ENCODE assay signal across 8 cellular contexts in the genomic region with DNA sequence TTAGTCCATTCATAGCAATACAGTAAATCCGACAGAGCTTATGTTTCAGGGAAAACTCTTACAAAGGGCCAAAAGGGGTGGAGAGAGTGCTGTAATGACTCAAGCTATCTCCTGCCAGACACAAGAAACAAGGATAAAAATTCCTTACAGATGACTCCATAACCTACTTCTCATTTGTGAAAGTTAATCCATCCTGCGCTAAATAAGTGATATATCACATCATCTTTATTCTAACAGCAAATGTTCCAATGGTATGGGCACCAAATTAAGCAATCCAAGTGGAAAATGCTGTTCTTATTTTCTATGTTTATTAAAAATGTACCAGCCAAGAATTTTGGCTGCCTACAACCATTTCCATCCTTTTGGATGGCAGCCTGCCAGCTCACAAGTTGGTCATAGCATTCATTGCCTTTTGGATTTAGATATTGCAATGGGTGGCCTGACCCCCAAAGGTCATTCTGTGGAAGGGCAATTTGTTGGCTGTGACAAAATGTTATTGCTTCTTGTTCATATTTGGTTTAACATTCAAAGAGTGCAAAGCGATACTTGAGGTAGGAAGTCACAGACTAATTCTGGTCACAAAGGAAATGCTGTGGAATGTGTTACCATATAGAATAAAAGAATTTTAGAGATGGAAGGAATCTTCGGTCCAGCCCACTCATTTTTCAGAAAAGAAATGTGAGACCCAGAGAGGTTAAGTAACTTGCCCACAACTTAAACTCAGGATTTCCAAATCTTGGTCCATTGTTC. TPM values are rescaled to one million over a fixed set of nuclear protein-coding genes. Genes with fewer than 3 reads are reported as not detected.
A peak's percentile ranks its signal among the peaks of the same experiment; 100 is the strongest.
DNase-seq lines count a peak whose midpoint lies in the region; ATAC-seq, FAIRE-seq and TF ChIP-seq lines count a peak whose summit lies in the region.

No MANE protein-coding gene starts in this region.

- peak in 1 of 2 experiments; percentile 45; a peak in 2 of 4 replicates for TF ChIP-seq RAD21 in K562 (CRISPR knock-in tag; conservative IDR thresholded peaks at IDR 0.05 in 1 of 2, IDR thresholded peaks at IDR 0.05 in 1 of 2)

- no peak overlapping the region for H3K9ac ChIP-seq in K562 (ENCODE audit: insufficient read depth in 1 of 2, low read depth in 2 of 2, low read length in 2 of 2)

- CTCF ChIA-PET in K562 (lab: Yijun Ruan, JAX; ENCODE audit: low intra/inter-chr PET ratio), result no interaction called here

- H3K4me2 ChIP-seq in K562 (ENCODE audit: insufficient read depth, low read length), result no peak overlapping the region

- H3K27me3 ChIP-seq in K562 (ENCODE audit: control insufficient read depth in 2 of 2, insufficient read depth in 2 of 2, low read length in 2 of 2), result peaks cover 30 to 34% of the 10 kb centered on the region in 2 experiments
- no peaks in the 10 kb centered on the region for H3K27me3 ChIP-seq in layer of hippocampus (ENCODE audit: control insufficient read depth, insufficient read depth, low read length)
- H3K27me3 ChIP-seq in transverse colon, result no peaks in the 10 kb centered on the region

- no peak for FAIRE-seq in K562 (lab: Jason Lieb, UNC)

- H3K27ac ChIP-seq in K562 (ENCODE audit: extremely low read depth, low read depth, low read length), result no peak overlapping the region
- peak overlapping the region; percentile 43 for H3K27ac ChIP-seq in layer of hippocampus (ENCODE audit: low read depth, low read length)
- H3K27ac ChIP-seq in transverse colon, result peak overlapping the region; percentile 91 to 95 (median 94)

- TF ChIP-seq POLR2A in K562 (conservative IDR thresholded peaks at IDR 0.05), result no peak
- no peak for TF ChIP-seq POLR2A in transverse colon (IDR thresholded peaks at IDR 0.05)

- ATAC-seq in K562 (no peak), GM18498 (IDR thresholded peaks at IDR 0.05; ENCODE audit: unreplicated experiment) (no peak)

- H3K36me3 ChIP-seq in K562 (ENCODE audit: control insufficient read depth, insufficient read depth, low read length), result no peaks in the 10 kb centered on the region
- H3K36me3 ChIP-seq in transverse colon, result no peaks in the 10 kb centered on the region

- H4K20me1 ChIP-seq in K562 (replicated peaks; ENCODE audit: control insufficient read depth, insufficient read depth, low read length), result no peaks in the 10 kb centered on the region

- H3K9me1 ChIP-seq in K562 (ENCODE audit: control insufficient read depth, insufficient read depth, low read length), result no peaks in the 10 kb centered on the region

- DNase-seq in COLO829 (ENCODE audit: low spot score), result peak; percentile 91
- DNase-seq in KBM-7, result peak; percentile 21
- DNase-seq in K562 (ENCODE audit: extremely low read depth in 1 of 4, low spot score in 3 of 4), result peak in 1 of 4 experiments; percentile 23
- DNase-seq in transverse colon, result peak; percentile 40
- DNase-seq in NCI-H2081 treated with DMSO at 0.1 percent for 48 hours (lab: John Stamatoyannopoulos, UW), result no peak
- no peak for DNase-seq in stimulated activated CD4-positive, alpha-beta T cell treated with anti-CD3 and anti-CD28 coated beads, Interleukin-4, amount 100 ng/mL, for 4 hours

- H2AFZ ChIP-seq in K562 (ENCODE audit: low read depth, low read length), result no peak overlapping the region

- POLR2A ChIA-PET in K562 (lab: Yijun Ruan, JAX), result interaction anchor here (1.1 to 1.4 kb wide), 2 partner anchors 8 to 16 kb away, joined by 5 to 9 read pairs; no protein-coding TSS in a partner anchor

- intact Hi-C loops in K562 (cut with micrococcal nuclease) (loop anchor here (2.0 to 10.0 kb wide), 3 partner anchors 175 to 319 kb away; no protein-coding TSS in a partner anchor), transverse colon (cut with DNase I; ENCODE audit: low total_unique reads) (loop anchor here (10.0 kb wide), 1 partner anchor 171 kb away; no protein-coding TSS in a partner anchor)

- H3K4me3 ChIP-seq in K562 (no peak overlapping the region), transverse colon (no peak overlapping the region)

- no peaks in the 10 kb centered on the region for H3K9me3 ChIP-seq in K562 (replicated peaks; ENCODE audit: control insufficient read depth, insufficient read depth, low read depth, low read length)
- H3K9me3 ChIP-seq in transverse colon, result no peaks in the 10 kb centered on the region

- peaks cover 0 to 16% of the 10 kb centered on the region in 2 experiments; a peak in 2 of 5 replicates for H3K4me1 ChIP-seq in K562 (replicated peaks in 1 of 2; ENCODE audit: control insufficient read depth in 2 of 2, insufficient read depth in 2 of 2, low read length in 2 of 2)
- H3K4me1 ChIP-seq in transverse colon, result peaks cover 0 to 31% (median 6%) of the 10 kb centered on the region in 4 donors

- no TSS peak for BruUV-seq in K562 (replicated peaks; lab: Mats Ljungman, UMichigan)

- no peaks in the 10 kb centered on the region for H3K79me2 ChIP-seq in K562 (ENCODE audit: control insufficient read depth, insufficient read depth, low read length)

- no peak for TF ChIP-seq EP300 in K562 (IDR thresholded peaks at IDR 0.05; ENCODE audit: low read length)
- TF ChIP-seq EP300 in transverse colon (IDR thresholded peaks at IDR 0.05; ENCODE audit: low read depth), result peak; percentile 14

- WGBS in K562 (ENCODE audit: insufficient coverage, low coverage, missing lambda C conversion rate), result 6% methylated on average over 4 of the region's 4 CpGs
- WGBS in transverse colon (ENCODE audit: low coverage in 1 of 2), 2 donors, result 54 to 67% methylated on average over 4 of the region's 4 CpGs

- in situ Hi-C loops in KBM-7 (cut with MboI; ENCODE audit: low pct_unique_long_range_greater_than_20kb, low sequenced_read_pairs) (no loop called here), K562 (cut with MboI) (no loop called here), transverse colon (cut with MboI; ENCODE audit: low pct_ligation_motif_present in 1 of 4, low pct_unique_long_range_greater_than_20kb in 1 of 4, low sequenced_read_pairs in 3 of 4) (no loop called here)

- TF ChIP-seq CTCF in K562 (IDR thresholded peaks at IDR 0.05 in 2 of 3, conservative IDR thresholded peaks at IDR 0.05 in 1 of 3; ENCODE audit: insufficient read depth in 2 of 3, low read depth in 1 of 3, low read length in 3 of 3) (peak in 1 of 3 experiments; percentile 36; a peak in 2 of 6 replicates), transverse colon (IDR thresholded peaks at IDR 0.05) (no peak)

TF ChIP-seq in K562, 482 proteins besides CTCF, POLR2A, EP300 and RAD21:
- TF ChIP-seq NFIC (IDR thresholded peaks at IDR 0.05) (peak; percentile 84), HLTF (IDR thresholded peaks at IDR 0.05) (no peak)

RNA-seq across cellular contexts. Expression of a gene that starts 2.8 kb away (rescaled TPM):
- total RNA-seq in K562 (2011; cell fraction: chromatin; rRNA removed; ENCODE audit: low replicate concordance), result 0.56 and 1.1 TPM in 2 replicates
- total RNA-seq in K562 (2011; cell fraction: nucleolus; rRNA removed), result under 0.01 TPM in 1 of 2 replicates, not detected in the other
- 0.15 and 0.69 TPM in 2 replicates for total RNA-seq in K562 (2011; cell fraction: nucleoplasm; rRNA removed)
- 0.05 and 0.12 TPM in 2 replicates for total RNA-seq in K562 (2014; rRNA removed)
- 0.10 and 0.15 TPM in 2 replicates for total RNA-seq in K562 (2014; rRNA removed; fragmentation: Illumina TruSeq; extraction: Trizol)
- 0.15 and 0.29 TPM in 2 replicates for total RNA-seq in K562 (2015; rRNA removed; fragmentation: Illumina TruSeq; extraction: Trizol)
- total RNA-seq in K562 (2021), result 0.55 and 0.85 TPM in 2 replicates
- 0.34 and 1.2 TPM in 2 replicates for polyA plus RNA-seq in K562 (2011; rRNA removed)
- 0.01 and 0.10 TPM in 2 replicates for polyA plus RNA-seq in K562 (2011; cell fraction: cytosol; rRNA removed)
- polyA plus RNA-seq in K562 (2011; cell fraction: nucleus; rRNA removed), result 0.21 and 0.44 TPM in 2 replicates
- polyA plus RNA-seq in K562 (2012), result 0.06 and 0.14 TPM in 2 replicates
- 0.06 and 0.33 TPM in 2 replicates for polyA plus RNA-seq in K562 (2014; fragmentation: Illumina TruSeq; extraction: Trizol)
- under 1 TPM; 0.03 to 0.13 TPM for polyA plus RNA-seq in K562 (2014; fragmentation: Nextera tagmentation; extraction: Ambion mirVana)
- 0.05 TPM in 1 of 2 replicates, not detected in the other for polyA plus RNA-seq in K562 (2014; rRNA removed)
- 1.8 and 4.3 TPM in 2 replicates for polyA minus RNA-seq in K562 (2011; rRNA and poly(A)+ RNA removed)
- polyA minus RNA-seq in K562 (2011; cell fraction: cytosol; rRNA and poly(A)+ RNA removed), result 1.5 TPM in 1 of 2 replicates, not detected in the other
- polyA minus RNA-seq in K562 (2011; cell fraction: nucleus; rRNA and poly(A)+ RNA removed), result 0.22 and 0.40 TPM in 2 replicates
- total RNA-seq in transverse colon, result 100 to 1,000 TPM in 1 of 4 donors, 10 to 100 TPM in 3; 14.7 to 140 (median 33.9) TPM

Comparison
In these comparisons a context has a peak if more than half of its experiments do, and no peak if none do; other contexts are left out.
1. DNase-seq: peak in COLO829 (single experiment), KBM-7 (single experiment) and transverse colon (single experiment); none in NCI-H2081 treated with DMSO at 0.1 percent for 48 hours (single experiment) and stimulated activated CD4-positive, alpha-beta T cell treated with anti-CD3 and anti-CD28 coated beads, Interleukin-4, amount 100 ng/mL, for 4 hours (0 of 2).
2. RNA of a gene that starts 2.8 kb away (total RNA-seq): 14.7 to 140 TPM in transverse colon; under 0.01 to 1.1 TPM in K562; every median in the first group is over 4 times any median in the second.